ENCODE assay signal across 10 cellular contexts in genomic region chr10:625335-625699, GRCh38.
DNase-seq lines count a peak whose midpoint lies in the region; ATAC-seq, FAIRE-seq and TF ChIP-seq lines count a peak whose summit lies in the region.
"Had no signal": no experiment of that assay in that cellular context is flagged by ENCODE, and none has a peak within 500 bp of the region (broad histone marks: within the 10 kb centered on the region; RNA-seq: fewer than 3 reads in every experiment).

No MANE protein-coding gene starts in this region.

- no peaks in the 10 kb centered on the region for H3K36me3 Mint-ChIP-seq in CD8-positive, alpha-beta T cell

- intact Hi-C loops in CD8-positive, alpha-beta T cell (cut with DNase I, micrococcal nuclease) = no loop called here

- CTCF ChIA-PET in CD8-positive, alpha-beta T cell (lab: Charles Lee) = no interaction called here

- H3K27me3 ChIP-seq in HUES6 (ENCODE audit: control insufficient read depth, insufficient read depth, low read length) = no peaks in the 10 kb centered on the region
- no peaks in the 10 kb centered on the region for H3K27me3 ChIP-seq in smooth muscle cell (ENCODE audit: low read depth)
- peaks cover 5% of the 10 kb centered on the region for H3K27me3 ChIP-seq in CD8-positive, alpha-beta T cell (ENCODE audit: insufficient read depth, low read length)

- H3K9me3 Mint-ChIP-seq in CD8-positive, alpha-beta T cell = no peaks in the 10 kb centered on the region
- H3K9me3 Mint-ChIP-seq: T-helper 2 cell treated with Interferon-gamma antibody and Interleukin-4, amounts not matched to agents 5 μg/mL and 100 μg/mL, for 36 hours had no signal

- H3K4me1 ChIP-seq in HUES6 (ENCODE audit: control insufficient read depth, insufficient read depth, low read length) (peaks cover 31% of the 10 kb centered on the region), smooth muscle cell (ENCODE audit: low read depth) (peaks cover 29% of the 10 kb centered on the region)
- H3K4me1 ChIP-seq in CD8-positive, alpha-beta T cell (ENCODE audit: insufficient read depth, low read length) = peaks cover 4% of the 10 kb centered on the region

- H2AFZ ChIP-seq in smooth muscle cell (ENCODE audit: low read depth) = no peak overlapping the region

- H3F3A ChIP-seq in smooth muscle cell (ENCODE audit: low read depth) = peaks cover 16% of the 10 kb centered on the region

- FAIRE-seq in GM19239 (lab: Jason Lieb, UNC) = no peak

- no peak for DNase-seq in coronary artery (ENCODE audit: low spot score)
- peak; percentile 80 for DNase-seq in medulla oblongata (ENCODE audit: extremely low spot score)
- DNase-seq in smooth muscle cell (lab: John Stamatoyannopoulos, UW; ENCODE audit: unreplicated experiment) = peak; percentile 65
- DNase-seq in CD8-positive, alpha-beta T cell = no peak
- DNase-seq in GM19239 (ENCODE audit: insufficient read length, low spot score) = no peak
- no peak for DNase-seq in NCI-H82 treated with DMSO at 0.1 percent for 48 hours (lab: John Stamatoyannopoulos, UW; ENCODE audit: unreplicated experiment)
- no peak for DNase-seq in ACHN
- DNase-seq: activated naive CD4-positive, alpha-beta T cell treated with Interleukin-2 at 50 U/mL for 16 hours had no signal

- in situ Hi-C loops in ACHN (cut with HindIII; ENCODE audit: low pct_ligation_motif_present, low pct_unique_long_range_greater_than_20kb, low sequenced_read_pairs) = no loop called here

- TF ChIP-seq CTCF in coronary artery (IDR thresholded peaks at IDR 0.05) (no peak), smooth muscle cell (IDR thresholded peaks at IDR 0.05; ENCODE audit: borderline replicate concordance, insufficient read depth, poor library complexity, severe bottlenecking) (no peak)
- no peak for TF ChIP-seq CTCF in CD8-positive, alpha-beta T cell (IDR thresholded peaks at IDR 0.05)

- peaks cover 16% of the 10 kb centered on the region for H3K27me3 Mint-ChIP-seq in CD8-positive, alpha-beta T cell (ENCODE audit: low read depth)

- H3K79me2 ChIP-seq in smooth muscle cell (ENCODE audit: low read depth) = peaks cover 73% of the 10 kb centered on the region

- peak overlapping the region; percentile 26 for H3K9ac ChIP-seq in HUES6 (ENCODE audit: low read length)
- peak overlapping the region; percentile 96 for H3K9ac ChIP-seq in smooth muscle cell (ENCODE audit: low read depth)

- H3K4me1 Mint-ChIP-seq in CD8-positive, alpha-beta T cell (ENCODE audit: low read depth) = peaks cover 7% of the 10 kb centered on the region

- no peak for ATAC-seq in CD8-positive, alpha-beta T cell

- H4K20me1 ChIP-seq in smooth muscle cell (ENCODE audit: low read depth) = peaks cover 74% of the 10 kb centered on the region

- WGBS in smooth muscle cell (ENCODE audit: low lambda C conversion rate) = 32% methylated on average over 17 of the region's 17 CpGs

- H3K27ac ChIP-seq in HUES6 (ENCODE audit: low read depth, low read length) = no peak overlapping the region
- peak overlapping the region; percentile 66 to 84 for H3K27ac ChIP-seq in coronary artery
- peak overlapping the region; percentile 99 for H3K27ac ChIP-seq in smooth muscle cell (ENCODE audit: low read depth)
- H3K27ac ChIP-seq in CD8-positive, alpha-beta T cell (ENCODE audit: low read depth, low read length) = no peak overlapping the region

- H3K27ac Mint-ChIP-seq in CD8-positive, alpha-beta T cell = no peak overlapping the region
- H3K27ac Mint-ChIP-seq: T-helper 2 cell treated with Interferon-gamma antibody and Interleukin-4, amounts not matched to agents 5 μg/mL and 100 μg/mL, for 36 hours had no signal

- peak overlapping the region; percentile 86 for H3K4me2 ChIP-seq in smooth muscle cell

- H3K4me3 Mint-ChIP-seq in CD8-positive, alpha-beta T cell = no peak overlapping the region
- H3K4me3 Mint-ChIP-seq: T-helper 2 cell treated with Interferon-gamma antibody and Interleukin-4, amounts not matched to agents 5 μg/mL and 100 μg/mL, for 36 hours had no signal

- H3K36me3 ChIP-seq in HUES6 (ENCODE audit: control insufficient read depth, insufficient read depth, low read length) (no peaks in the 10 kb centered on the region), smooth muscle cell (ENCODE audit: low read depth) (no peaks in the 10 kb centered on the region)
- no peaks in the 10 kb centered on the region for H3K36me3 ChIP-seq in CD8-positive, alpha-beta T cell (ENCODE audit: insufficient read depth, low read length)

- H3K4me3 ChIP-seq in HUES6 (ENCODE audit: low read depth, low read length) (no peak overlapping the region), coronary artery (peak overlapping the region; percentile 15), smooth muscle cell (peak overlapping the region; percentile 29)
- H3K4me3 ChIP-seq in CD8-positive, alpha-beta T cell (ENCODE audit: low read depth, low read length) = no peak overlapping the region

- H3K9me3 ChIP-seq in HUES6 (ENCODE audit: control insufficient read depth, insufficient read depth, low read depth, low read length) (no peaks in the 10 kb centered on the region), smooth muscle cell (replicated peaks; ENCODE audit: low read depth) (no peaks in the 10 kb centered on the region)
- no peaks in the 10 kb centered on the region for H3K9me3 ChIP-seq in CD8-positive, alpha-beta T cell (ENCODE audit: low read length)

- POLR2A ChIA-PET in CD8-positive, alpha-beta T cell (lab: Charles Lee) = interaction anchor here (0.6 kb wide), 1 partner anchor 166 kb away, joined by 6 read pairs; no protein-coding TSS in a partner anchor

Comparison
In these comparisons a context has a peak if more than half of its experiments do, and no peak if none do; other contexts are left out.
1. H3K27ac ChIP-seq: peak in coronary artery (2 of 2) and smooth muscle cell (single experiment); none in HUES6 (single experiment) and CD8-positive, alpha-beta T cell (single experiment).
2. H3K4me3 ChIP-seq: peak in coronary artery (single experiment) and smooth muscle cell (single experiment); none in HUES6 (single experiment) and CD8-positive, alpha-beta T cell (single experiment).
3. DNase-seq: peak in medulla oblongata (single experiment) and smooth muscle cell (single experiment); none in coronary artery (single experiment), CD8-positive, alpha-beta T cell (0 of 7), GM19239 (single experiment), NCI-H82 treated with DMSO at 0.1 percent for 48 hours (single experiment) and ACHN (single experiment).